In the genomic region with DNA sequence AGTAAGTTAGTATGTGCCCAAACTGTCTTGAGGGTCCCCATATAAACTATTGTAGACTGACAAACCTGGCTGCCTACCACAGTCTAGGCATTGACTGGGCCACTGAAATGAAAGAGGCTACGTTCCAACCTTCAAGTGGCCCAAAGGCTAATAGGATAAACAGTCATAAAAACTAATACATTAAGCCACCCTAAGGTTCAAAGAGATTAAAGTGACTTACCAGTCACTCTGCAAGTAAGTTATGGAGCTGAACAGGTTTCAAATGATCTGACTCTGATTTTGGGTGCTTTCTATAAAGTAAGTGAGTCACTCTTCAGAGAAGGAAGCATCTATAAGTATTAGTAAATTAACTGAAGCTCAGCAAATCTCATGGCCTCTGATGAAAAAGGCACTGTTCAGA, we compare ENCODE assay signal across 2 cellular contexts.
TF ChIP-seq lines count a peak whose summit lies in the region.

No MANE protein-coding gene starts in this region.

TF ChIP-seq in HEK293T, 16 proteins besides CTCF, POLR2A, EP300 and RAD21:
- TF ChIP-seq, protein P1, sequence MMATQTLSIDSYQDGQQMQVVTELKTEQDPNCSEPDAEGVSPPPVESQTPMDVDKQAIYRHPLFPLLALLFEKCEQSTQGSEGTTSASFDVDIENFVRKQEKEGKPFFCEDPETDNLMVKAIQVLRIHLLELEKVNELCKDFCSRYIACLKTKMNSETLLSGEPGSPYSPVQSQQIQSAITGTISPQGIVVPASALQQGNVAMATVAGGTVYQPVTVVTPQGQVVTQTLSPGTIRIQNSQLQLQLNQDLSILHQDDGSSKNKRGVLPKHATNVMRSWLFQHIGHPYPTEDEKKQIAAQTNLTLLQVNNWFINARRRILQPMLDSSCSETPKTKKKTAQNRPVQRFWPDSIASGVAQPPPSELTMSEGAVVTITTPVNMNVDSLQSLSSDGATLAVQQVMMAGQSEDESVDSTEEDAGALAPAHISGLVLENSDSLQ (IDR thresholded peaks at IDR 0.05) = 0 out of 2 replicates have a peak, but pooled peaks have one; percentile 24
- no peak for TF ChIP-seq TARDBP (IDR thresholded peaks at IDR 0.05)
TF ChIP-seq in HEK293T: peak in this region for 1.

TF ChIP-seq in GM12878, 131 proteins besides CTCF, POLR2A, EP300 and RAD21:
- TF ChIP-seq, protein P2, sequence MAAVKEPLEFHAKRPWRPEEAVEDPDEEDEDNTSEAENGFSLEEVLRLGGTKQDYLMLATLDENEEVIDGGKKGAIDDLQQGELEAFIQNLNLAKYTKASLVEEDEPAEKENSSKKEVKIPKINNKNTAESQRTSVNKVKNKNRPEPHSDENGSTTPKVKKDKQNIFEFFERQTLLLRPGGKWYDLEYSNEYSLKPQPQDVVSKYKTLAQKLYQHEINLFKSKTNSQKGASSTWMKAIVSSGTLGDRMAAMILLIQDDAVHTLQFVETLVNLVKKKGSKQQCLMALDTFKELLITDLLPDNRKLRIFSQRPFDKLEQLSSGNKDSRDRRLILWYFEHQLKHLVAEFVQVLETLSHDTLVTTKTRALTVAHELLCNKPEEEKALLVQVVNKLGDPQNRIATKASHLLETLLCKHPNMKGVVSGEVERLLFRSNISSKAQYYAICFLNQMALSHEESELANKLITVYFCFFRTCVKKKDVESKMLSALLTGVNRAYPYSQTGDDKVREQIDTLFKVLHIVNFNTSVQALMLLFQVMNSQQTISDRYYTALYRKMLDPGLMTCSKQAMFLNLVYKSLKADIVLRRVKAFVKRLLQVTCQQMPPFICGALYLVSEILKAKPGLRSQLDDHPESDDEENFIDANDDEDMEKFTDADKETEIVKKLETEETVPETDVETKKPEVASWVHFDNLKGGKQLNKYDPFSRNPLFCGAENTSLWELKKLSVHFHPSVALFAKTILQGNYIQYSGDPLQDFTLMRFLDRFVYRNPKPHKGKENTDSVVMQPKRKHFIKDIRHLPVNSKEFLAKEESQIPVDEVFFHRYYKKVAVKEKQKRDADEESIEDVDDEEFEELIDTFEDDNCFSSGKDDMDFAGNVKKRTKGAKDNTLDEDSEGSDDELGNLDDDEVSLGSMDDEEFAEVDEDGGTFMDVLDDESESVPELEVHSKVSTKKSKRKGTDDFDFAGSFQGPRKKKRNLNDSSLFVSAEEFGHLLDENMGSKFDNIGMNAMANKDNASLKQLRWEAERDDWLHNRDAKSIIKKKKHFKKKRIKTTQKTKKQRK (IDR thresholded peaks at IDR 0.05; ENCODE audit: low read depth, low read length) = no peak
- TF ChIP-seq SMAD5 (IDR thresholded peaks at IDR 0.05; ENCODE audit: low read depth) (no peak), GABPA (IDR thresholded peaks at IDR 0.05; ENCODE audit: low read depth) (no peak), CREM (IDR thresholded peaks at IDR 0.05; ENCODE audit: low read depth) (no peak), KAT2A (conservative IDR thresholded peaks at IDR 0.05; ENCODE audit: control insufficient read depth, low read depth, low read length) (no peak), ETV6 (conservative IDR thresholded peaks at IDR 0.05 in 1 of 2, IDR thresholded peaks at IDR 0.05 in 1 of 2; ENCODE audit: borderline replicate concordance in 1 of 2, low read depth in 1 of 2) (no peak), ZBED1 (IDR thresholded peaks at IDR 0.05; ENCODE audit: borderline replicate concordance) (no peak), IKZF2 (IDR thresholded peaks at IDR 0.05) (no peak)
- TF ChIP-seq, protein P3, sequence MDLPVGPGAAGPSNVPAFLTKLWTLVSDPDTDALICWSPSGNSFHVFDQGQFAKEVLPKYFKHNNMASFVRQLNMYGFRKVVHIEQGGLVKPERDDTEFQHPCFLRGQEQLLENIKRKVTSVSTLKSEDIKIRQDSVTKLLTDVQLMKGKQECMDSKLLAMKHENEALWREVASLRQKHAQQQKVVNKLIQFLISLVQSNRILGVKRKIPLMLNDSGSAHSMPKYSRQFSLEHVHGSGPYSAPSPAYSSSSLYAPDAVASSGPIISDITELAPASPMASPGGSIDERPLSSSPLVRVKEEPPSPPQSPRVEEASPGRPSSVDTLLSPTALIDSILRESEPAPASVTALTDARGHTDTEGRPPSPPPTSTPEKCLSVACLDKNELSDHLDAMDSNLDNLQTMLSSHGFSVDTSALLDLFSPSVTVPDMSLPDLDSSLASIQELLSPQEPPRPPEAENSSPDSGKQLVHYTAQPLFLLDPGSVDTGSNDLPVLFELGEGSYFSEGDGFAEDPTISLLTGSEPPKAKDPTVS (IDR thresholded peaks at IDR 0.05; ENCODE audit: low read depth, low read length) = no peak
- TF ChIP-seq, protein P4, sequence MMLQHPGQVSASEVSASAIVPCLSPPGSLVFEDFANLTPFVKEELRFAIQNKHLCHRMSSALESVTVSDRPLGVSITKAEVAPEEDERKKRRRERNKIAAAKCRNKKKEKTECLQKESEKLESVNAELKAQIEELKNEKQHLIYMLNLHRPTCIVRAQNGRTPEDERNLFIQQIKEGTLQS (IDR thresholded peaks at IDR 0.05; ENCODE audit: borderline replicate concordance, extremely low read depth, low read depth, low read length) = no peak
- TF ChIP-seq, protein P5, sequence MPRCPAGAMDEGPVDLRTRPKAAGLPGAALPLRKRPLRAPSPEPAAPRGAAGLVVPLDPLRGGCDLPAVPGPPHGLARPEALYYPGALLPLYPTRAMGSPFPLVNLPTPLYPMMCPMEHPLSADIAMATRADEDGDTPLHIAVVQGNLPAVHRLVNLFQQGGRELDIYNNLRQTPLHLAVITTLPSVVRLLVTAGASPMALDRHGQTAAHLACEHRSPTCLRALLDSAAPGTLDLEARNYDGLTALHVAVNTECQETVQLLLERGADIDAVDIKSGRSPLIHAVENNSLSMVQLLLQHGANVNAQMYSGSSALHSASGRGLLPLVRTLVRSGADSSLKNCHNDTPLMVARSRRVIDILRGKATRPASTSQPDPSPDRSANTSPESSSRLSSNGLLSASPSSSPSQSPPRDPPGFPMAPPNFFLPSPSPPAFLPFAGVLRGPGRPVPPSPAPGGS (IDR thresholded peaks at IDR 0.05; ENCODE audit: borderline replicate concordance, insufficient read depth, low read depth, low read length, poor library complexity, severe bottlenecking) = no peak
